In genomic region chr4:81214518-81215218, GRCh38 we compare ENCODE assay signal across 9 cellular contexts. TPM values are rescaled to one million over a fixed set of nuclear protein-coding genes. Genes with fewer than 3 reads are reported as not detected.
DNase-seq lines count a peak whose midpoint lies in the region; ATAC-seq, FAIRE-seq and TF ChIP-seq lines count a peak whose summit lies in the region.
"Had no signal": no experiment of that assay in that cellular context is flagged by ENCODE, and none has a peak within 500 bp of the region (broad histone marks: within the 10 kb centered on the region; RNA-seq: fewer than 3 reads in every experiment).

No MANE protein-coding gene starts in this region.

- no peaks in the 10 kb centered on the region for H3F3A ChIP-seq in PC-3 (ENCODE audit: low read length, unreplicated experiment)

- no TSS peak for BruUV-seq in PC-3 (replicated peaks; lab: Mats Ljungman, UMichigan)

- FAIRE-seq in RCC 7860 (lab: Jason Lieb, UNC), result no peak

- H3K4me1 ChIP-seq in PC-3 (ENCODE audit: insufficient read depth, low read length), result no peaks in the 10 kb centered on the region
- peaks cover 4 to 7% of the 10 kb centered on the region in 2 donors for H3K4me1 ChIP-seq in esophagus (ENCODE audit: control insufficient read depth in 2 of 2, insufficient read depth in 2 of 2, low read length in 1 of 2)

- H3K27ac ChIP-seq in PC-3 (ENCODE audit: low read length) (no peak overlapping the region), esophagus (ENCODE audit: low read depth in 2 of 2, low read length in 1 of 2) (peak overlapping the region in 1 of 2 donors; percentile 38)

- no peaks in the 10 kb centered on the region for H3K9me2 ChIP-seq in PC-3 (replicated peaks; ENCODE audit: low read length)

- intact Hi-C loops in PC-3 (cut with micrococcal nuclease), result loop anchor here (2.0 to 5.0 kb wide), 2 partner anchors 132 to 146 kb away; no protein-coding TSS in a partner anchor

- peak overlapping the region; percentile 77 for H3K4me2 ChIP-seq in PC-3 (ENCODE audit: low read length)

- H3K4me3 Mint-ChIP-seq in neural crest cell, result peak overlapping the region; percentile 86
- H3K4me3 Mint-ChIP-seq: dendritic cell treated with granulocyte-macrophage colony-stimulating factor and Interleukin-4, amounts not matched to agents 40 ng/mL and 50 ng/mL, for 4 days had no signal

- POLR2A ChIA-PET in PC-3 (lab: Charles Lee; ENCODE audit: unreplicated experiment), result no interaction called here

- peaks cover 12% of the 10 kb centered on the region for H3K4me1 Mint-ChIP-seq in neural crest cell

- H3K27me3 ChIP-seq in PC-3 (ENCODE audit: low read length) (peaks cover 32% of the 10 kb centered on the region), esophagus (ENCODE audit: control insufficient read depth in 1 of 2, insufficient read depth in 2 of 2, low read length in 2 of 2) (no peaks in the 10 kb centered on the region)

- CTCF ChIA-PET in PC-3 (lab: Charles Lee), result no interaction called here

- H3K9me3 ChIP-seq in PC-3 (ENCODE audit: low read length) (no peaks in the 10 kb centered on the region), esophagus (ENCODE audit: control insufficient read depth in 2 of 2, insufficient read depth in 1 of 2, low read depth in 1 of 2, low read length in 1 of 2) (no peaks in the 10 kb centered on the region)

- TF ChIP-seq CTCF in PC-3 (conservative IDR thresholded peaks at IDR 0.05; ENCODE audit: low read depth, low read length) (no peak), neural crest cell (conservative IDR thresholded peaks at IDR 0.05) (no peak)

- peaks cover 43% of the 10 kb centered on the region for H3K27me3 Mint-ChIP-seq in neural crest cell (ENCODE audit: low read depth)

- ATAC-seq in PC-3 (peak; percentile 67), GM21526 (IDR thresholded peaks at IDR 0.05; ENCODE audit: low FRiP score, unreplicated experiment) (no peak)

- no peak overlapping the region for H3K27ac Mint-ChIP-seq in neural crest cell (ENCODE audit: unreplicated experiment)
- H3K27ac Mint-ChIP-seq: dendritic cell treated with granulocyte-macrophage colony-stimulating factor and Interleukin-4, amounts not matched to agents 40 ng/mL and 50 ng/mL, for 4 days had no signal

- H3K36me3 Mint-ChIP-seq in neural crest cell (ENCODE audit: low read depth), result no peaks in the 10 kb centered on the region

- H3K79me2 ChIP-seq in PC-3 (ENCODE audit: low read length), result no peaks in the 10 kb centered on the region

- peak overlapping the region; percentile 62 for H3K4me3 ChIP-seq in PC-3 (ENCODE audit: low read length)
- H3K4me3 ChIP-seq in esophagus (ENCODE audit: low read depth in 1 of 2, low read length in 2 of 2), result peak overlapping the region; percentile 42 to 44

- H3K9me3 Mint-ChIP-seq in neural crest cell, result no peaks in the 10 kb centered on the region
- H3K9me3 Mint-ChIP-seq: dendritic cell treated with granulocyte-macrophage colony-stimulating factor and Interleukin-4, amounts not matched to agents 40 ng/mL and 50 ng/mL, for 4 days had no signal

- peak overlapping the region; percentile 57 for H2AFZ ChIP-seq in PC-3 (ENCODE audit: low read length)

- no peaks in the 10 kb centered on the region for H4K20me1 ChIP-seq in PC-3 (ENCODE audit: low read length)

- H3K36me3 ChIP-seq in PC-3 (ENCODE audit: low read depth, low read length) (no peaks in the 10 kb centered on the region), esophagus (ENCODE audit: control insufficient read depth in 2 of 2, insufficient read depth in 2 of 2, low read length in 1 of 2) (no peaks in the 10 kb centered on the region)

- DNase-seq in DMS 273 (lab: John Stamatoyannopoulos, UW; ENCODE audit: unreplicated experiment) (peak; percentile 72), PC-3 (no peak), neural crest cell (ENCODE audit: low read depth, low spot score) (peak; percentile 12), COLO829 (ENCODE audit: low spot score) (no peak), NCI-H1930 (lab: John Stamatoyannopoulos, UW) (no peak), RCC 7860 (ENCODE audit: low spot score) (no peak)

- WGBS in esophagus, 2 donors, result 1 to 2% methylated on average over 61 to 74 of the region's 74 CpGs

- no peak overlapping the region for H3K9ac ChIP-seq in PC-3 (ENCODE audit: low read length)

RNA-seq across cellular contexts. Expression of gene PRKG2, which starts 0.4 kb away (rescaled TPM):
- total RNA-seq in PC-3 (2014; rRNA removed), result 0.40 and 0.55 TPM in 2 replicates
- polyA plus RNA-seq in esophagus, result under 1 TPM; 0.45 to 0.59 TPM
- 0.77 and 0.86 TPM in 2 replicates for total RNA-seq in neural crest cell

Comparison
In these comparisons a context has a peak if more than half of its experiments do, and no peak if none do; other contexts are left out.
1. DNase-seq: peak in DMS 273 (single experiment) and neural crest cell (single experiment); none in PC-3 (single experiment), COLO829 (single experiment), NCI-H1930 (0 of 2) and RCC 7860 (single experiment).